ENCODE assay signal across 8 cellular contexts in genomic region chr7:45573636-45574470, GRCh38. TPM values are rescaled to one million over a fixed set of nuclear protein-coding genes. Genes with fewer than 3 reads are reported as not detected.
DNase-seq lines count a peak whose midpoint lies in the region; ATAC-seq lines count a peak whose summit lies in the region.

TSS of gene ADCY1 (plus strand) at chr7:45574368. CDS start at chr7:45574544, 176 bp downstream.

- peak; percentile 40 for ATAC-seq in HG02885 (IDR thresholded peaks at IDR 0.05; ENCODE audit: poor library complexity, unreplicated experiment)
- peak; percentile 7 for ATAC-seq in activated naive CD8-positive, alpha-beta T cell treated with anti-CD3 and anti-CD28 coated beads, Interleukin-2, amount 10 ng/mL, durations not matched to agents 7 days and 5 days (ENCODE audit: low read depth)

- H3K36me3 Mint-ChIP-seq in activated naive CD8-positive, alpha-beta T cell treated with anti-CD3 and anti-CD28 coated beads, Interleukin-2, amount 10 ng/mL, durations not matched to agents 7 days and 5 days = no peaks in the 10 kb centered on the region
- H3K36me3 Mint-ChIP-seq in CD8-positive, alpha-beta memory T cell = no peaks in the 10 kb centered on the region

- no peak within 1 kb of the TSS for H3K27ac Mint-ChIP-seq in activated naive CD8-positive, alpha-beta T cell treated with anti-CD3 and anti-CD28 coated beads, Interleukin-2, amount 10 ng/mL, durations not matched to agents 7 days and 5 days
- H3K27ac Mint-ChIP-seq in CD8-positive, alpha-beta memory T cell = no peak within 1 kb of the TSS

- in situ Hi-C loops in G401 (cut with HindIII; ENCODE audit: low sequenced_read_pairs) = no loop called here

- peak within 1 kb of the TSS; percentile 57 to 67 for H3K4me3 ChIP-seq in stomach smooth muscle (ENCODE audit: low read length in 2 of 2)
- H3K4me3 ChIP-seq in CD8-positive, alpha-beta memory T cell (ENCODE audit: low read length) = no peak within 1 kb of the TSS

- POLR2A ChIA-PET in activated naive CD8-positive, alpha-beta T cell treated with anti-CD3 and anti-CD28 coated beads, Interleukin-2, amount 10 ng/mL, durations not matched to agents 7 days and 5 days (lab: Charles Lee) = no interaction called here
- POLR2A ChIA-PET in CD8-positive, alpha-beta memory T cell (lab: Charles Lee) = no interaction called here

- DNase-seq in COLO668 (lab: John Stamatoyannopoulos, UW; ENCODE audit: unreplicated experiment) (peak; percentile 87), iPS-NIHi11 (ENCODE audit: low spot score) (peak; percentile 93), G401 (ENCODE audit: low spot score) (no peak), globus pallidus (ENCODE audit: low spot score) (no peak)
- DNase-seq in activated naive CD8-positive, alpha-beta T cell treated with anti-CD3 and anti-CD28 coated beads, Interleukin-2, amount 10 ng/mL, durations not matched to agents 7 days and 5 days = no peak
- no peak for DNase-seq in CD8-positive, alpha-beta memory T cell

- no peak within 1 kb of the TSS for H3K9ac ChIP-seq in stomach smooth muscle (ENCODE audit: low read length in 2 of 2)

- H3K4me1 Mint-ChIP-seq in activated naive CD8-positive, alpha-beta T cell treated with anti-CD3 and anti-CD28 coated beads, Interleukin-2, amount 10 ng/mL, durations not matched to agents 7 days and 5 days = no peaks in the 10 kb centered on the region
- H3K4me1 Mint-ChIP-seq in CD8-positive, alpha-beta memory T cell = peaks cover 0 to 11% (median 3%) of the 10 kb centered on the region in 3 donors

- peaks cover 32% of the 10 kb centered on the region in 2 donors for H3K27me3 ChIP-seq in stomach smooth muscle (ENCODE audit: control insufficient read depth in 1 of 2, insufficient read depth in 2 of 2, low read length in 2 of 2)
- H3K27me3 ChIP-seq in CD8-positive, alpha-beta memory T cell (ENCODE audit: insufficient read depth, low read length, poor library complexity, severe bottlenecking) = no peaks in the 10 kb centered on the region

- no peaks in the 10 kb centered on the region for H3K36me3 ChIP-seq in stomach smooth muscle (ENCODE audit: control insufficient read depth in 2 of 2, insufficient read depth in 2 of 2, low read length in 2 of 2)
- H3K36me3 ChIP-seq in CD8-positive, alpha-beta memory T cell (ENCODE audit: insufficient read depth, low read length) = no peaks in the 10 kb centered on the region

- H3K4me3 Mint-ChIP-seq in activated naive CD8-positive, alpha-beta T cell treated with anti-CD3 and anti-CD28 coated beads, Interleukin-2, amount 10 ng/mL, durations not matched to agents 7 days and 5 days = peak within 1 kb of the TSS; percentile 35
- peak within 1 kb of the TSS in 2 of 7 donors; percentile 20 to 50 for H3K4me3 Mint-ChIP-seq in CD8-positive, alpha-beta memory T cell

- peaks cover 44% of the 10 kb centered on the region for H3K27me3 Mint-ChIP-seq in activated naive CD8-positive, alpha-beta T cell treated with anti-CD3 and anti-CD28 coated beads, Interleukin-2, amount 10 ng/mL, durations not matched to agents 7 days and 5 days
- H3K27me3 Mint-ChIP-seq in CD8-positive, alpha-beta memory T cell = peaks cover 33 to 48% of the 10 kb centered on the region in 2 donors

- H3K9me3 Mint-ChIP-seq in activated naive CD8-positive, alpha-beta T cell treated with anti-CD3 and anti-CD28 coated beads, Interleukin-2, amount 10 ng/mL, durations not matched to agents 7 days and 5 days = no peaks in the 10 kb centered on the region
- H3K9me3 Mint-ChIP-seq in CD8-positive, alpha-beta memory T cell = peaks cover 0 to 3% (median 0%) of the 10 kb centered on the region in 5 donors

- no peaks in the 10 kb centered on the region for H3K9me3 ChIP-seq in stomach smooth muscle (ENCODE audit: control insufficient read depth in 2 of 2, low read length in 2 of 2)
- H3K9me3 ChIP-seq in CD8-positive, alpha-beta memory T cell (ENCODE audit: low read length) = no peaks in the 10 kb centered on the region

- no peak within 1 kb of the TSS for H3K27ac ChIP-seq in stomach smooth muscle (ENCODE audit: low read length)
- H3K27ac ChIP-seq in CD8-positive, alpha-beta memory T cell (ENCODE audit: low read depth, low read length) = no peak within 1 kb of the TSS

- CTCF ChIA-PET in CD8-positive, alpha-beta memory T cell (lab: Charles Lee) = no interaction called here

- peaks cover 17% of the 10 kb centered on the region for H3K4me1 ChIP-seq in stomach smooth muscle (ENCODE audit: control insufficient read depth, insufficient read depth, low read length)
- no peaks in the 10 kb centered on the region for H3K4me1 ChIP-seq in CD8-positive, alpha-beta memory T cell (ENCODE audit: insufficient read depth, low read length)

RNA-seq across cellular contexts. Expression of gene ADCY1, which starts in this region (rescaled TPM):
- under 1 TPM; 0.03 to 0.14 TPM for total RNA-seq in activated naive CD8-positive, alpha-beta T cell treated with anti-CD3 and anti-CD28 coated beads, Interleukin-2, amount 10 ng/mL, durations not matched to agents 7 days and 5 days
- total RNA-seq in G401 (2014; rRNA removed; shearing (Covaris generic)) = 0.14 TPM in 1 of 2 replicates, not detected in the other
- 1 to 10 TPM in 1 of 2 experiments, under 1 TPM in 1; 0.79 to 1.3 TPM for total RNA-seq in CD8-positive, alpha-beta memory T cell
- polyA plus RNA-seq in CD8-positive, alpha-beta memory T cell = not detected

Comparison
In these comparisons a context has a peak if more than half of its experiments do, and no peak if none do; other contexts are left out.
1. Peak in ATAC-seq in activated naive CD8-positive, alpha-beta T cell treated with anti-CD3 and anti-CD28 coated beads, Interleukin-2, amount 10 ng/mL, durations not matched to agents 7 days and 5 days; RNA of the gene not detected or under 1 TPM.
2. DNase-seq: peak in COLO668 (single experiment) and iPS-NIHi11 (single experiment); none in activated naive CD8-positive, alpha-beta T cell treated with anti-CD3 and anti-CD28 coated beads, Interleukin-2, amount 10 ng/mL, durations not matched to agents 7 days and 5 days (single experiment), G401 (single experiment), CD8-positive, alpha-beta memory T cell (0 of 5) and globus pallidus (single experiment).